ENCODE assay signal across 26 cellular contexts in genomic region chr12:40227447-40227846, GRCh38. TPM values are rescaled to one million over a fixed set of nuclear protein-coding genes. Genes with fewer than 3 reads are reported as not detected.
DNase-seq lines count a peak whose midpoint lies in the region; FAIRE-seq and TF ChIP-seq lines count a peak whose summit lies in the region.
"Had no signal": no experiment of that assay in that cellular context is flagged by ENCODE, and none has a peak within 500 bp of the region (broad histone marks: within the 10 kb centered on the region; RNA-seq: fewer than 3 reads in every experiment).

No MANE protein-coding gene starts in this region.

- POLR2A ChIA-PET in HEK293 (lab: Yijun Ruan, JAX): no interaction called here

- H3K4me3 ChIP-seq in HEK293 (ENCODE audit: low read depth, low read length) (no peak overlapping the region), spleen (peak overlapping the region in 3 of 8 donors; percentile 46 to 75 (median 57)), lower leg skin (ENCODE audit: low read depth, poor library complexity, severe bottlenecking) (no peak overlapping the region)
- H3K4me3 ChIP-seq: MG63 had no signal

- TF ChIP-seq POLR2A in spleen (IDR thresholded peaks at IDR 0.05): no peak
- TF ChIP-seq POLR2A in lower leg skin (IDR thresholded peaks at IDR 0.05): no peak

- TF ChIP-seq CTCF in 22Rv1 (IDR thresholded peaks at IDR 0.05) (no peak), HEK293 (tag by site-specific recombination; IDR thresholded peaks at IDR 0.05) (no peak), glutamatergic neuron (IDR thresholded peaks at IDR 0.05; ENCODE audit: partially characterized antibody, unreplicated experiment) (no peak), spleen (IDR thresholded peaks at IDR 0.05 in 8 of 11, conservative IDR thresholded peaks at IDR 0.05 in 3 of 11) (no peak), lower leg skin (IDR thresholded peaks at IDR 0.05) (no peak)

- H3K9me3 ChIP-seq in HEK293 (ENCODE audit: control insufficient read depth, insufficient read depth, low read depth, low read length): no peaks in the 10 kb centered on the region
- H3K9me3 ChIP-seq in spleen: peaks cover 0 to 4% (median 0%) of the 10 kb centered on the region in 8 donors
- H3K9me3 ChIP-seq: BE2C, esophagus squamous epithelium, MG63, pancreas, uterus had no signal

- H3K4me3 Mint-ChIP-seq in glutamatergic neuron (ENCODE audit: unreplicated experiment): no peak overlapping the region
- H3K4me3 Mint-ChIP-seq: immature natural killer cell; T-helper 1 cell treated with Interleukin-12 subunit alpha and Interleukin-12 subunit beta and Interleukin-4 antibody, amounts not matched to agents 30 μg/mL and 1 μg/mL, for 36 hours had no signal

- H3K27ac Mint-ChIP-seq in glutamatergic neuron (ENCODE audit: unreplicated experiment): peak overlapping the region; percentile 18
- H3K27ac Mint-ChIP-seq: activated naive CD4-positive, alpha-beta T cell treated with anti-CD3 and anti-CD28 coated beads, Interleukin-2, amount 50 U/mL, for 72 hours; immature natural killer cell; T-helper 1 cell treated with Interleukin-12 subunit alpha and Interleukin-12 subunit beta and Interleukin-4 antibody, amounts not matched to agents 30 μg/mL and 1 μg/mL, for 36 hours had no signal

- H3K4me1 ChIP-seq in HEK293 (ENCODE audit: control insufficient read depth, insufficient read depth, low read length) (peaks cover 16% of the 10 kb centered on the region; the same call in 1 of the 2 replicates), spleen (peaks cover 21 to 93% (median 55%) of the 10 kb centered on the region in 6 donors)
- H3K4me1 ChIP-seq: BE2C had no signal

- H3K36me3 ChIP-seq in HEK293 (ENCODE audit: control insufficient read depth in 2 of 2, insufficient read depth in 1 of 2, low read length in 2 of 2): no peaks in the 10 kb centered on the region
- peaks cover 0 to 8% (median 0%) of the 10 kb centered on the region in 6 donors for H3K36me3 ChIP-seq in spleen
- H3K36me3 ChIP-seq: BE2C, MG63, pancreas, uterus had no signal

- H3K27me3 Mint-ChIP-seq in glutamatergic neuron (ENCODE audit: unreplicated experiment): peaks cover 7% of the 10 kb centered on the region

- DNase-seq in glutamatergic neuron: no peak
- no peak for DNase-seq in spleen
- DNase-seq in lower leg skin (ENCODE audit: low spot score in 2 of 2): no peak
- no peak for DNase-seq in frontal cortex (ENCODE audit: low spot score in 2 of 2)
- no peak for DNase-seq in NCI-H187 (lab: John Stamatoyannopoulos, UW)
- no peak for DNase-seq in stimulated activated CD4-positive, alpha-beta T cell treated with anti-CD3 and anti-CD28 coated beads, Interleukin-4, amount 100 ng/mL, for 24 hours
- DNase-seq: activated T-cell treated with anti-CD3 and anti-CD28 coated beads for 4 hours; BE2C; cortex of kidney; esophagus squamous epithelium; immature natural killer cell; left ventricle myocardium superior; MG63; NCI-H1105 treated with DMSO at 0.1 percent for 48 hours; NCI-H2081 treated with DMSO at 0.1 percent for 48 hours; NCI-H82; retina; small intestine; stimulated activated CD4-positive, alpha-beta T cell treated with anti-CD3 and anti-CD28 coated beads, Interleukin-1b, Interleukin-23, amount 100 ng/mL, for 48 hours; uterus had no signal

- peaks cover 0 to 6% (median 0%) of the 10 kb centered on the region in 7 donors for H3K27me3 ChIP-seq in spleen (replicated peaks in 1 of 7)
- H3K27me3 ChIP-seq: esophagus squamous epithelium, MG63, pancreas, uterus had no signal

- no peaks in the 10 kb centered on the region for H3K36me3 Mint-ChIP-seq in glutamatergic neuron (ENCODE audit: unreplicated experiment)

- WGBS in spleen, 5 donors: 90 to 96% (median 93%) methylated on average over 1 of the region's 1 CpG
- 85 to 88% methylated on average over 1 of the region's 1 CpG for WGBS in lower leg skin, 2 donors

- CTCF ChIA-PET in HEK293 (lab: Yijun Ruan, JAX): interaction anchor here (0.7 kb wide), 2 partner anchors 26 to 307 kb away, joined by 3 read pairs; no protein-coding TSS in a partner anchor

- FAIRE-seq in frontal cortex (lab: Jason Lieb, UNC): no peak
- FAIRE-seq: pancreas, small intestine, TTC549 had no signal

- H3K4me1 Mint-ChIP-seq in glutamatergic neuron (ENCODE audit: low read depth, unreplicated experiment): no peaks in the 10 kb centered on the region

- intact Hi-C loops in spleen (cut with DNase I; ENCODE audit: low total_unique reads) (no loop called here), lower leg skin (cut with DNase I; ENCODE audit: low total_unique reads) (no loop called here)

- H3K9me3 Mint-ChIP-seq in glutamatergic neuron (ENCODE audit: unreplicated experiment): peaks cover 3% of the 10 kb centered on the region
- H3K9me3 Mint-ChIP-seq: activated naive CD4-positive, alpha-beta T cell treated with anti-CD3 and anti-CD28 coated beads, Interleukin-2, amount 50 U/mL, for 72 hours; T-helper 1 cell treated with Interleukin-12 subunit alpha and Interleukin-12 subunit beta and Interleukin-4 antibody, amounts not matched to agents 30 μg/mL and 1 μg/mL, for 36 hours had no signal

- peak overlapping the region; percentile 65 for H3K27ac ChIP-seq in 22Rv1
- no peak overlapping the region for H3K27ac ChIP-seq in HEK293 (ENCODE audit: extremely low read depth, low read depth, low read length)
- H3K27ac ChIP-seq in spleen: peak overlapping the region in 7 of 8 donors; percentile 12 to 99 (median 95)

TF ChIP-seq in HEK293, 187 proteins besides CTCF, POLR2A, EP300 and RAD21:
- TF ChIP-seq ZNF221 (tag by site-specific recombination; IDR thresholded peaks at IDR 0.05; ENCODE audit: borderline replicate concordance) (no peak), ZNF580 (tag by site-specific recombination; IDR thresholded peaks at IDR 0.05) (0 out of 2 replicates have a peak, but pooled peaks have one; percentile 9), ZNF146 (tag by site-specific recombination; IDR thresholded peaks at IDR 0.05) (peak; percentile 65)

RNA-seq across cellular contexts. Expression of gene LRRK2, which starts 2.6 kb away (rescaled TPM):
- total RNA-seq in glutamatergic neuron (ENCODE audit: unreplicated experiment): not detected
- 100 to 1,000 TPM in 1 of 7 donors, 10 to 100 TPM in 6; 41.3 to 106 (median 62.2) TPM for total RNA-seq in spleen
- 10 to 100 TPM in 2 of 3 donors, 1 to 10 TPM in 1; 7.7 to 15.1 (median 10.1) TPM for polyA plus RNA-seq in spleen
- total RNA-seq in lower leg skin: 10 to 100 TPM in 2 of 4 donors, 1 to 10 TPM in 2; 5.7 to 11.1 (median 9.5) TPM
- total RNA-seq in frontal cortex: 8.6 TPM
- total RNA-seq: activated naive CD4-positive, alpha-beta T cell treated with anti-CD3 and anti-CD28 coated beads, Interleukin-2, amount 50 U/mL, for 72 hours had no signal
